In genomic region chr6:90319044-90319443, GRCh38 we compare ENCODE assay signal across 14 cellular contexts. TPM values are rescaled to one million over a fixed set of nuclear protein-coding genes. Genes with fewer than 3 reads are reported as not detected.
DNase-seq lines count a peak whose midpoint lies in the region; ATAC-seq and TF ChIP-seq lines count a peak whose summit lies in the region.
"Had no signal": no experiment of that assay in that cellular context is flagged by ENCODE, and none has a peak within 500 bp of the region (broad histone marks: within the 10 kb centered on the region; RNA-seq: fewer than 3 reads in every experiment).

No MANE protein-coding gene starts in this region.

- no peak overlapping the region for H3K27ac ChIP-seq in gastroesophageal sphincter
- H3K27ac ChIP-seq: BLaER1 treated with 17β-estradiol and CSF1 and Interleukin-3, amounts not matched to agents 10 nM and 100 nM had no signal

- H3K27me3 ChIP-seq in gastroesophageal sphincter: no peaks in the 10 kb centered on the region
- H3K27me3 ChIP-seq: BLaER1 treated with 17β-estradiol and CSF1 and Interleukin-3, amounts not matched to agents 10 nM and 100 nM had no signal

- TF ChIP-seq POLR2A in gastroesophageal sphincter (IDR thresholded peaks at IDR 0.05): no peak

- no peak for TF ChIP-seq EP300 in gastroesophageal sphincter (IDR thresholded peaks at IDR 0.05)

- peak; percentile 3 for DNase-seq in AG04449 (ENCODE audit: low read depth, low spot score)
- DNase-seq in COLO829 (ENCODE audit: low spot score): peak; percentile 81
- DNase-seq in RKO (ENCODE audit: low spot score): peak; percentile 34
- peak; percentile 24 for DNase-seq in epithelial cell of esophagus (ENCODE audit: low read depth)
- DNase-seq in stimulated activated naive CD4-positive, alpha-beta T cell treated with Interleukin-2 at 50 U/mL for 16 hours (lab: John Stamatoyannopoulos, UW): no peak
- DNase-seq in HEK293T (ENCODE audit: extremely low spot score): no peak
- DNase-seq: activated gamma-delta T cell treated with Interleukin-2 at 50 U/mL for 16 hours, MG63, right cardiac atrium had no signal

- no peaks in the 10 kb centered on the region for H3K4me1 ChIP-seq in gastroesophageal sphincter
- H3K4me1 ChIP-seq: HAP-1 had no signal

- CTCF ChIA-PET in AG04449 (lab: Yijun Ruan, JAX): interaction anchor here (0.9 to 2.7 kb wide), 3 partner anchors 9 to 74 kb away, joined by 3 to 10 read pairs (median 6); partner anchors contain the start of gene BACH2
- CTCF ChIA-PET in HEK293T (lab: Yijun Ruan, JAX): no interaction called here

- no peaks in the 10 kb centered on the region for H3K9me3 ChIP-seq in gastroesophageal sphincter
- H3K9me3 ChIP-seq: BLaER1 treated with 17β-estradiol and CSF1 and Interleukin-3, amounts not matched to agents 10 nM and 100 nM; HAP-1; MG63 had no signal

- H3K4me3 ChIP-seq in AG04449 (ENCODE audit: low read depth, low read length) (no peak overlapping the region), epithelial cell of esophagus (ENCODE audit: low read length) (no peak overlapping the region), gastroesophageal sphincter (no peak overlapping the region)
- H3K4me3 ChIP-seq: BLaER1 treated with 17β-estradiol and CSF1 and Interleukin-3, amounts not matched to agents 10 nM and 100 nM; HAP-1; lung; MG63 had no signal

- H3K36me3 ChIP-seq in gastroesophageal sphincter: no peaks in the 10 kb centered on the region
- H3K36me3 ChIP-seq: BLaER1 treated with 17β-estradiol and CSF1 and Interleukin-3, amounts not matched to agents 10 nM and 100 nM; HAP-1; MG63 had no signal

- POLR2A ChIA-PET in AG04449 (lab: Yijun Ruan, JAX) (no interaction called here), HEK293T (lab: Yijun Ruan, JAX) (no interaction called here)

- ATAC-seq in gastroesophageal sphincter: no peak
- no peak for ATAC-seq in HG03045 (IDR thresholded peaks at IDR 0.05; ENCODE audit: unreplicated experiment)
- ATAC-seq: right cardiac atrium had no signal

- TF ChIP-seq CTCF in AG04449 (IDR thresholded peaks at IDR 0.05; ENCODE audit: insufficient read depth, low read length, missing control alignments) (no peak), epithelial cell of esophagus (IDR thresholded peaks at IDR 0.05; ENCODE audit: insufficient read depth, low read depth, low read length, missing control alignments) (no peak), gastroesophageal sphincter (IDR thresholded peaks at IDR 0.05) (no peak)

- WGBS in gastroesophageal sphincter (ENCODE audit: low coverage in 1 of 2), 2 donors: 43 to 64% methylated on average over 1 of the region's 1 CpG

TF ChIP-seq in HEK293T, 16 proteins besides CTCF, POLR2A, EP300 and RAD21:
- TF ChIP-seq ARNT (IDR thresholded peaks at IDR 0.05) (no peak), BHLHE40 (IDR thresholded peaks at IDR 0.05; ENCODE audit: borderline replicate concordance) (no peak), ZNF384 (IDR thresholded peaks at IDR 0.05) (no peak), TARDBP (IDR thresholded peaks at IDR 0.05) (no peak), FOXM1 (IDR thresholded peaks at IDR 0.05; ENCODE audit: borderline replicate concordance) (no peak), PKNOX1 (IDR thresholded peaks at IDR 0.05) (no peak), SUZ12 (IDR thresholded peaks at IDR 0.05) (no peak), HDGF (IDR thresholded peaks at IDR 0.05; ENCODE audit: borderline replicate concordance) (no peak), SP1 (IDR thresholded peaks at IDR 0.05) (no peak), ELF4 (IDR thresholded peaks at IDR 0.05) (no peak), FOXA1 (IDR thresholded peaks at IDR 0.05) (no peak), FOXK2 (IDR thresholded peaks at IDR 0.05) (no peak)

RNA-seq across cellular contexts. Expression of gene BACH2, which starts 22.4 kb away (rescaled TPM):
- total RNA-seq in gastroesophageal sphincter: 10 to 100 TPM in 1 of 4 donors, 1 to 10 TPM in 3; 3.5 to 10.4 (median 3.9) TPM

Comparison
In these comparisons a context has a peak if more than half of its experiments do, and no peak if none do; other contexts are left out.
1. DNase-seq: peak in AG04449 (single experiment), COLO829 (single experiment), RKO (single experiment) and epithelial cell of esophagus (single experiment); none in stimulated activated naive CD4-positive, alpha-beta T cell treated with Interleukin-2 at 50 U/mL for 16 hours (single experiment) and HEK293T (single experiment).